ENCODE assay signal across 9 cellular contexts in the genomic region with DNA sequence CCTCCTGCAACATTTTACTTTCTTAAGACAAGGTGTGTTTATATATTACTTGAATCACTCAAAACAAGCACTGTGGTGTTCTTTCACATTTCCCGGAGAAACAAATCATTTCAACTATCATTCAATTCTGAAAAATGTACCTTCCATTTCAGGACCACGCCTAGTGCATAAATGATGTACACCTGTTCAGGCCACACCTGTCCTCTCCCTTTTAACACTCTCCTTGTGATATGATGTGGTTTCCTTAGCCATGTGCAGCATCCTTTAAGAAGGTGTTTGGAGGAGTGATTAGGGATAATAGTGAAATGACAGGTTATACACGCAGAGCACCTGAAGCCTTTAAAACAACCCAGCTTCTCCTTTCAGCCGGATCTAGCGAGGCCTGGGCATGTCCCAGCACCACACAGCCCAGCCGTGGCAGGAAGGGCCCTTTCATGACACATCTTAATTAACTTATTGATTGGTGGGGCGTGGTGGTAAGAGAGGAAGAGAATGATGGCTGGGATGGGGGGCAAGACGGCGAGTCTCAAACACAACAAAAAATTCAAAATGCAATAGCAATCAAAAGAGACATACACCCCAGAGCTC. TPM values are rescaled to one million over a fixed set of nuclear protein-coding genes. Genes with fewer than 3 reads are reported as not detected.
DNase-seq lines count a peak whose midpoint lies in the region; ATAC-seq and TF ChIP-seq lines count a peak whose summit lies in the region.
"Had no signal": no experiment of that assay in that cellular context is flagged by ENCODE, and none has a peak within 500 bp of the region (broad histone marks: within the 10 kb centered on the region; RNA-seq: fewer than 3 reads in every experiment).

No MANE protein-coding gene starts in this region.

- peak overlapping the region; percentile 74 for H3K4me3 Mint-ChIP-seq in activated CD4-positive, alpha-beta T cell treated with anti-CD3 and anti-CD28 coated beads for 36 hours

- 20 to 31% (median 29%) methylated on average over 9 of the region's 9 CpGs for WGBS in adrenal gland, 4 donors

- POLR2A ChIA-PET in activated CD4-positive, alpha-beta T cell treated with anti-CD3 and anti-CD28 coated beads for 36 hours (lab: Charles Lee) = no interaction called here

- no peaks in the 10 kb centered on the region for H3K36me3 Mint-ChIP-seq in activated CD4-positive, alpha-beta T cell treated with anti-CD3 and anti-CD28 coated beads for 36 hours (ENCODE audit: low read depth)

- H3K9me3 Mint-ChIP-seq in activated CD4-positive, alpha-beta T cell treated with anti-CD3 and anti-CD28 coated beads for 36 hours (ENCODE audit: low read depth) = no peaks in the 10 kb centered on the region

- H3K27ac Mint-ChIP-seq in activated CD4-positive, alpha-beta T cell treated with anti-CD3 and anti-CD28 coated beads for 36 hours = no peak overlapping the region

- H3K9me3 ChIP-seq in adrenal gland (replicated peaks in 1 of 3) = no peaks in the 10 kb centered on the region
- H3K9me3 ChIP-seq in thoracic aorta = no peaks in the 10 kb centered on the region

- H3K4me1 Mint-ChIP-seq in activated CD4-positive, alpha-beta T cell treated with anti-CD3 and anti-CD28 coated beads for 36 hours = peaks cover 22% of the 10 kb centered on the region

- H3K27ac ChIP-seq in adrenal gland = peak overlapping the region; percentile 50 to 90 (median 84)
- H3K27ac ChIP-seq in thoracic aorta = peak overlapping the region in 1 of 2 donors; percentile 9

- intact Hi-C loops in activated CD4-positive, alpha-beta T cell treated with anti-CD3 and anti-CD28 coated beads for 36 hours (cut with DNase I, micrococcal nuclease) = no loop called here
- intact Hi-C loops in adrenal gland (cut with DNase I) = no loop called here

- ATAC-seq in activated CD4-positive, alpha-beta T cell treated with anti-CD3 and anti-CD28 coated beads for 36 hours = no peak
- ATAC-seq in left lobe of liver (peak; percentile 1), thoracic aorta (ENCODE audit: insufficient number of reproducible peaks, low FRiP score, low read depth) (no peak)

- CTCF ChIA-PET in activated CD4-positive, alpha-beta T cell treated with anti-CD3 and anti-CD28 coated beads for 36 hours (lab: Charles Lee) = interaction anchor here (1.2 kb wide), 1 partner anchor 159 kb away, joined by 5 read pairs; no protein-coding TSS in a partner anchor

- TF ChIP-seq POLR2A in adrenal gland (IDR thresholded peaks at IDR 0.05) = no peak

- H3K36me3 ChIP-seq in adrenal gland (replicated peaks in 1 of 2) (no peaks in the 10 kb centered on the region), thoracic aorta (no peaks in the 10 kb centered on the region)

- H3K4me3 ChIP-seq in adrenal gland = peak overlapping the region in 3 of 4 donors; percentile 8 to 67 (median 21)
- H3K4me3 ChIP-seq in thoracic aorta = peak overlapping the region; percentile 79

- H3K4me1 ChIP-seq in adrenal gland (replicated peaks in 1 of 2) (peaks cover 43 to 61% of the 10 kb centered on the region in 2 donors), thoracic aorta (ENCODE audit: control insufficient read depth in 1 of 2, low read depth in 2 of 2) (peaks cover 21 to 37% of the 10 kb centered on the region in 2 donors)

- TF ChIP-seq CTCF in adrenal gland (IDR thresholded peaks at IDR 0.05) (no peak), thoracic aorta (IDR thresholded peaks at IDR 0.05) (no peak)

- no peaks in the 10 kb centered on the region for H3K27me3 ChIP-seq in adrenal gland
- no peaks in the 10 kb centered on the region for H3K27me3 ChIP-seq in thoracic aorta (replicated peaks; ENCODE audit: insufficient read depth)

- H3K27me3 Mint-ChIP-seq in activated CD4-positive, alpha-beta T cell treated with anti-CD3 and anti-CD28 coated beads for 36 hours = peaks cover 43% of the 10 kb centered on the region

- no peak for DNase-seq in activated CD4-positive, alpha-beta T cell treated with anti-CD3 and anti-CD28 coated beads for 36 hours
- no peak for DNase-seq in activated CD4-positive, alpha-beta T cell treated with anti-CD3 and anti-CD28 coated beads, Interleukin-2, amount 50 U/mL, for 1 hour
- DNase-seq in adrenal gland (no peak), left lobe of liver (ENCODE audit: low spot score) (no peak), thoracic aorta (ENCODE audit: low spot score) (no peak), GOT3 (lab: John Stamatoyannopoulos, UW) (no peak), NCI-H1436 (lab: John Stamatoyannopoulos, UW) (no peak), LoVo (ENCODE audit: low spot score) (no peak)
- DNase-seq: COR-L47 had no signal

RNA-seq across cellular contexts. Expression of a gene that starts 26.9 kb away (rescaled TPM):
- 100 to 1,000 TPM; 152 to 166 TPM for total RNA-seq in activated CD4-positive, alpha-beta T cell treated with anti-CD3 and anti-CD28 coated beads for 36 hours
- total RNA-seq in adrenal gland (100 to 1,000 TPM in 7 of 8 donors, 10 to 100 TPM in 1; 75.0 to 430 (median 307) TPM), left lobe of liver (47.0 TPM), thoracic aorta (100 to 1,000 TPM in 1 of 2 donors, 10 to 100 TPM in 1; 47.5 to 111 TPM)
- 10 to 100 TPM; 42.9 to 74.5 (median 72.4) TPM for polyA plus RNA-seq in adrenal gland
